1 cellular context compared by ENCODE assay signal in the genomic region with DNA sequence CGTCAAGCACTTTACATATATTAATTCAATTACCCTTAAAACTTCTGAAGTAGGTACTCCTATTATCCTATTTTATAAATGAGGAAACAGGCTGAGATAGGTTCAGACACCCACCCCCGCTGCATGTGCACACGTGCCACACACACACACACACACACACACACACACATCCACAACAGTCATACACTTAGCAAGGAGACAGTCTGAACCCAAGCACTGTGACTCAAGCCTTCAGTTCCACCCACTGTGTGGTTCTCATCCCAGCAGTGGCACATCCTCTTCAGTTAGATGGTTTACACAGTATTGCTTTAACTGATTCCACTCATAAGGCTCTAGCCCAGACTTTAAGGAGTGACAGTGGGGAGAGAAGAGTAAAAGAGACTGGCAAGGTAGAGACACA.
TF ChIP-seq lines count a peak whose summit lies in the region.

No MANE protein-coding gene starts in this region.

TF ChIP-seq in GM23338, 12 proteins besides CTCF, POLR2A, EP300 and RAD21 (continued from another document):
- TF ChIP-seq, protein P1, sequence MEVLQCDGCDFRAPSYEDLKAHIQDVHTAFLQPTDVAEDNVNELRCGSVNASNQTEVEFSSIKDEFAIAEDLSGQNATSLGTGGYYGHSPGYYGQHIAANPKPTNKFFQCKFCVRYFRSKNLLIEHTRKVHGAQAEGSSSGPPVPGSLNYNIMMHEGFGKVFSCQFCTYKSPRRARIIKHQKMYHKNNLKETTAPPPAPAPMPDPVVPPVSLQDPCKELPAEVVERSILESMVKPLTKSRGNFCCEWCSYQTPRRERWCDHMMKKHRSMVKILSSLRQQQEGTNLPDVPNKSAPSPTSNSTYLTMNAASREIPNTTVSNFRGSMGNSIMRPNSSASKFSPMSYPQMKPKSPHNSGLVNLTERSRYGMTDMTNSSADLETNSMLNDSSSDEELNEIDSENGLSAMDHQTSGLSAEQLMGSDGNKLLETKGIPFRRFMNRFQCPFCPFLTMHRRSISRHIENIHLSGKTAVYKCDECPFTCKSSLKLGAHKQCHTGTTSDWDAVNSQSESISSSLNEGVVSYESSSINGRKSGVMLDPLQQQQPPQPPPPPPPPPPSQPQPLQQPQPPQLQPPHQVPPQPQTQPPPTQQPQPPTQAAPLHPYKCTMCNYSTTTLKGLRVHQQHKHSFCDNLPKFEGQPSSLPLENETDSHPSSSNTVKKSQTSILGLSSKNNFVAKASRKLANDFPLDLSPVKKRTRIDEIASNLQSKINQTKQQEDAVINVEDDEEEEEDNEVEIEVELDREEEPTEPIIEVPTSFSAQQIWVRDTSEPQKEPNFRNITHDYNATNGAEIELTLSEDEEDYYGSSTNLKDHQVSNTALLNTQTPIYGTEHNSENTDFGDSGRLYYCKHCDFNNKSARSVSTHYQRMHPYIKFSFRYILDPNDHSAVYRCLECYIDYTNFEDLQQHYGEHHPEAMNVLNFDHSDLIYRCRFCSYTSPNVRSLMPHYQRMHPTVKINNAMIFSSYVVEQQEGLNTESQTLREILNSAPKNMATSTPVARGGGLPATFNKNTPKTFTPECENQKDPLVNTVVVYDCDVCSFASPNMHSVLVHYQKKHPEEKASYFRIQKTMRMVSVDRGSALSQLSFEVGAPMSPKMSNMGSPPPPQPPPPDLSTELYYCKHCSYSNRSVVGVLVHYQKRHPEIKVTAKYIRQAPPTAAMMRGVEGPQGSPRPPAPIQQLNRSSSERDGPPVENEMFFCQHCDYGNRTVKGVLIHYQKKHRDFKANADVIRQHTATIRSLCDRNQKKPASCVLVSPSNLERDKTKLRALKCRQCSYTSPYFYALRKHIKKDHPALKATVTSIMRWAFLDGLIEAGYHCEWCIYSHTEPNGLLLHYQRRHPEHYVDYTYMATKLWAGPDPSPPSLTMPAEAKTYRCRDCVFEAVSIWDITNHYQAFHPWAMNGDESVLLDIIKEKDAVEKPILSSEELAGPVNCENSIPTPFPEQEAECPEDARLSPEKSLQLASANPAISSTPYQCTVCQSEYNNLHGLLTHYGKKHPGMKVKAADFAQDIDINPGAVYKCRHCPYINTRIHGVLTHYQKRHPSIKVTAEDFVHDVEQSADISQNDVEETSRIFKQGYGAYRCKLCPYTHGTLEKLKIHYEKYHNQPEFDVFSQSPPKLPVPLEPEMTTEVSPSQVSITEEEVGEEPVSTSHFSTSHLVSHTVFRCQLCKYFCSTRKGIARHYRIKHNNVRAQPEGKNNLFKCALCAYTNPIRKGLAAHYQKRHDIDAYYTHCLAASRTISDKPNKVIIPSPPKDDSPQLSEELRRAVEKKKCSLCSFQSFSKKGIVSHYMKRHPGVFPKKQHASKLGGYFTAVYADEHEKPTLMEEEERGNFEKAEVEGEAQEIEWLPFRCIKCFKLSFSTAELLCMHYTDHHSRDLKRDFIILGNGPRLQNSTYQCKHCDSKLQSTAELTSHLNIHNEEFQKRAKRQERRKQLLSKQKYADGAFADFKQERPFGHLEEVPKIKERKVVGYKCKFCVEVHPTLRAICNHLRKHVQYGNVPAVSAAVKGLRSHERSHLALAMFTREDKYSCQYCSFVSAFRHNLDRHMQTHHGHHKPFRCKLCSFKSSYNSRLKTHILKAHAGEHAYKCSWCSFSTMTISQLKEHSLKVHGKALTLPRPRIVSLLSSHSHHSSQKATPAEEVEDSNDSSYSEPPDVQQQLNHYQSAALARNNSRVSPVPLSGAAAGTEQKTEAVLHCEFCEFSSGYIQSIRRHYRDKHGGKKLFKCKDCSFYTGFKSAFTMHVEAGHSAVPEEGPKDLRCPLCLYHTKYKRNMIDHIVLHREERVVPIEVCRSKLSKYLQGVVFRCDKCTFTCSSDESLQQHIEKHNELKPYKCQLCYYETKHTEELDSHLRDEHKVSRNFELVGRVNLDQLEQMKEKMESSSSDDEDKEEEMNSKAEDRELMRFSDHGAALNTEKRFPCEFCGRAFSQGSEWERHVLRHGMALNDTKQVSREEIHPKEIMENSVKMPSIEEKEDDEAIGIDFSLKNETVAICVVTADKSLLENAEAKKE (CRISPR knock-in tag; IDR thresholded peaks at IDR 0.05), result no peak
- TF ChIP-seq STAT1 (IDR thresholded peaks at IDR 0.05; ENCODE audit: unreplicated experiment) (no peak), ZNF114 (CRISPR knock-in tag; IDR thresholded peaks at IDR 0.05) (no peak), CREB1 (CRISPR knock-in tag; IDR thresholded peaks at IDR 0.05; ENCODE audit: low read depth) (no peak)
